ENCODE assay signal across 8 cellular contexts in genomic region chr20:1301031-1301529, GRCh38. TPM values are rescaled to one million over a fixed set of nuclear protein-coding genes. Genes with fewer than 3 reads are reported as not detected.
DNase-seq lines count a peak whose midpoint lies in the region; ATAC-seq, FAIRE-seq and TF ChIP-seq lines count a peak whose summit lies in the region.
"Had no signal": no experiment of that assay in that cellular context is flagged by ENCODE, and none has a peak within 500 bp of the region (broad histone marks: within the 10 kb centered on the region; RNA-seq: fewer than 3 reads in every experiment).

No MANE protein-coding gene starts in this region.

- H3K9me3 ChIP-seq in KOPT-K1 (ENCODE audit: insufficient read depth, low read length, poor library complexity, severe bottlenecking) (no peaks in the 10 kb centered on the region), endothelial cell of umbilical vein (replicated peaks; ENCODE audit: control insufficient read depth, insufficient read depth, low read length) (no peaks in the 10 kb centered on the region)

- H3K4me2 ChIP-seq in endothelial cell of umbilical vein (ENCODE audit: insufficient read depth, low read length): peak overlapping the region; percentile 27

- ATAC-seq in GM21723 (IDR thresholded peaks at IDR 0.05; ENCODE audit: unreplicated experiment) (no peak), HG02623 (IDR thresholded peaks at IDR 0.05; ENCODE audit: unreplicated experiment) (no peak)
- ATAC-seq: Panc1 had no signal

- H3K27ac ChIP-seq in KOPT-K1 (ENCODE audit: low read depth, low read length, poor library complexity, severe bottlenecking) (peak overlapping the region; percentile 89), endothelial cell of umbilical vein (ENCODE audit: insufficient read depth, low read depth, low read length) (no peak overlapping the region)

- peak overlapping the region; percentile 10 for H2AFZ ChIP-seq in endothelial cell of umbilical vein (ENCODE audit: low read depth, low read length)

- intact Hi-C loops in endothelial cell of umbilical vein (cut with micrococcal nuclease): loop anchor here (5.0 to 10.0 kb wide), 2 partner anchors 74 to 186 kb away; partner anchors contain the start of genes PSMF1 and RAD21L1

- H3K36me3 ChIP-seq in KOPT-K1 (ENCODE audit: insufficient read depth, low read length): no peaks in the 10 kb centered on the region; the same call in 1 of the 2 replicates
- peaks cover 0 to 5% of the 10 kb centered on the region in 2 experiments for H3K36me3 ChIP-seq in endothelial cell of umbilical vein (ENCODE audit: control insufficient read depth in 2 of 2, extremely low read depth in 1 of 2, insufficient read depth in 2 of 2, low read length in 2 of 2)

- POLR2A ChIA-PET in endothelial cell of umbilical vein (lab: Charles Lee): interaction anchor here (0.7 kb wide), 1 partner anchor 317 kb away, joined by 3 read pairs; no protein-coding TSS in a partner anchor

- peak; percentile 71 for FAIRE-seq in endothelial cell of umbilical vein (lab: Jason Lieb, UNC)

- TF ChIP-seq CTCF in endothelial cell of umbilical vein (IDR thresholded peaks at IDR 0.05; ENCODE audit: extremely low read depth in 1 of 2, insufficient read depth in 1 of 2, low read depth in 1 of 2, low read length in 2 of 2): no peak

- TF ChIP-seq POLR2A in endothelial cell of umbilical vein (IDR thresholded peaks at IDR 0.05; ENCODE audit: low read depth, low read length): no peak

- no peak overlapping the region for H3K9ac ChIP-seq in endothelial cell of umbilical vein (replicated peaks; ENCODE audit: extremely low read depth, insufficient read depth, low read length)

- H3K79me2 ChIP-seq in endothelial cell of umbilical vein (ENCODE audit: control insufficient read depth, insufficient read depth, low read length): no peaks in the 10 kb centered on the region

- no peak overlapping the region for H3K4me3 ChIP-seq in endothelial cell of umbilical vein (replicated peaks in 1 of 3; ENCODE audit: insufficient read depth in 1 of 3, low read depth in 1 of 3, low read length in 3 of 3)

- H3K27me3 ChIP-seq in endothelial cell of umbilical vein (ENCODE audit: control insufficient read depth in 2 of 2, insufficient read depth in 2 of 2, low read length in 2 of 2): no peaks in the 10 kb centered on the region

- no peaks in the 10 kb centered on the region for H3K9me1 ChIP-seq in endothelial cell of umbilical vein (replicated peaks; ENCODE audit: control insufficient read depth, extremely low read depth, insufficient read depth, low read length)

- H3K4me1 ChIP-seq in endothelial cell of umbilical vein (ENCODE audit: control insufficient read depth, extremely low read depth, insufficient read depth, low read length): peaks cover 12% of the 10 kb centered on the region

- H4K20me1 ChIP-seq in endothelial cell of umbilical vein (replicated peaks; ENCODE audit: control insufficient read depth, extremely low read depth, insufficient read depth, low read length): no peaks in the 10 kb centered on the region

- DNase-seq in activated CD4-positive, alpha-beta T cell treated with anti-CD3 and anti-CD28 coated beads for 48 hours: peak; percentile 70
- DNase-seq in endothelial cell of umbilical vein (ENCODE audit: low read depth, low spot score): peak; percentile 64
- peak; percentile 19 for DNase-seq in stimulated activated CD8-positive, alpha-beta memory T cell treated with anti-CD3 and anti-CD28 coated beads, Interleukin-7, amount 100 ng/mL, for 24 hours (ENCODE audit: low read depth)
- DNase-seq in kidney glomerular epithelial cell (lab: John Stamatoyannopoulos, UW): no peak

- dilution Hi-C loops in endothelial cell of umbilical vein (cut with MboI; ENCODE audit: extremely low pct_ligation_motif_present, low sequenced_read_pairs): loop anchor here (25.0 kb wide), 1 partner anchor 136 kb away; no protein-coding TSS in a partner anchor

- CTCF ChIA-PET in endothelial cell of umbilical vein (lab: Charles Lee): interaction anchor here (1.0 to 1.2 kb wide), 8 partner anchors 12 to 203 kb away, joined by 3 to 6 read pairs (median 4); partner anchors contain the start of genes NSFL1C and SIRPB2

- BruUV-seq in endothelial cell of umbilical vein (replicated peaks; lab: Mats Ljungman, UMichigan): no TSS peak

TF ChIP-seq in endothelial cell of umbilical vein, 7 proteins besides CTCF, POLR2A, EP300 and RAD21:
- TF ChIP-seq FOS (IDR thresholded peaks at IDR 0.05; ENCODE audit: borderline replicate concordance, insufficient read depth, low read length) (peak; percentile 71), POLR2AphosphoS5 (IDR thresholded peaks at IDR 0.05; ENCODE audit: insufficient read depth, low read depth, low read length) (peak; percentile 34), JUN (IDR thresholded peaks at IDR 0.05; ENCODE audit: borderline replicate concordance, insufficient read depth, insufficient read length, low read depth) (no peak), MAX (IDR thresholded peaks at IDR 0.05; ENCODE audit: insufficient read depth, insufficient read length) (no peak), GATA2 (IDR thresholded peaks at IDR 0.05; ENCODE audit: insufficient read depth, insufficient read length, low read depth, low read length) (no peak)

RNA-seq across cellular contexts. Expression of gene SDCBP2, which starts 27.9 kb away (rescaled TPM):
- 5.5 and 9.0 TPM in 2 replicates for total RNA-seq in endothelial cell of umbilical vein
- 5.8 and 6.9 TPM in 2 replicates for polyA plus RNA-seq in endothelial cell of umbilical vein
- 4.6 and 5.5 TPM in 2 replicates for polyA plus RNA-seq in endothelial cell of umbilical vein (2011; cell fraction: cytosol; rRNA removed)
- 11.0 and 11.4 TPM in 2 replicates for polyA plus RNA-seq in endothelial cell of umbilical vein (2011; cell fraction: nucleus; rRNA removed)
- 3.1 and 4.8 TPM in 2 replicates for polyA plus RNA-seq in endothelial cell of umbilical vein (2012)
- polyA minus RNA-seq in endothelial cell of umbilical vein: 1.2 and 2.7 TPM in 2 replicates
- not detected for polyA minus RNA-seq in endothelial cell of umbilical vein (2011; cell fraction: cytosol; rRNA and poly(A)+ RNA removed)
- polyA minus RNA-seq in endothelial cell of umbilical vein (2011; cell fraction: nucleus; rRNA and poly(A)+ RNA removed): 2.2 and 2.3 TPM in 2 replicates

RNA-seq across cellular contexts. Expression of gene SNPH, which starts 35.0 kb away (rescaled TPM):
- 5.1 and 5.5 TPM in 2 replicates for total RNA-seq in endothelial cell of umbilical vein
- 2.3 TPM in 2 replicates for polyA plus RNA-seq in endothelial cell of umbilical vein
- polyA plus RNA-seq in endothelial cell of umbilical vein (2011; cell fraction: cytosol; rRNA removed): 1.7 and 2.4 TPM in 2 replicates
- polyA plus RNA-seq in endothelial cell of umbilical vein (2011; cell fraction: nucleus; rRNA removed): 4.8 and 7.5 TPM in 2 replicates
- 4.2 and 4.9 TPM in 2 replicates for polyA plus RNA-seq in endothelial cell of umbilical vein (2012)
- 3.0 and 3.4 TPM in 2 replicates for polyA minus RNA-seq in endothelial cell of umbilical vein
- not detected for polyA minus RNA-seq in endothelial cell of umbilical vein (2011; cell fraction: cytosol; rRNA and poly(A)+ RNA removed)
- polyA minus RNA-seq in endothelial cell of umbilical vein (2011; cell fraction: nucleus; rRNA and poly(A)+ RNA removed): 2.8 and 3.0 TPM in 2 replicates
